Comparison of ENCODE assay signal across 36 cellular contexts in genomic region chr12:68878283-68878682, GRCh38.
"Had no signal": no experiment of that assay in that cellular context is flagged by ENCODE, and none has a peak within 500 bp of the region (broad histone marks: within the 10 kb centered on the region; RNA-seq: fewer than 3 reads in every experiment).

No MANE protein-coding gene starts in this region.

- H3K27me3 ChIP-seq: MG63 had no signal

- H3K36me3 ChIP-seq: MG63 had no signal

- H3K4me3 ChIP-seq: MG63 had no signal

- DNase-seq: Kasumi-1, MG63, MM.1S, MV-4-11, NCI-H1048, NCI-H1092, NCI-H1092 treated with DMSO at 0.1 percent for 48 hours, NCI-H1105, NCI-H1105 treated with DMSO at 0.1 percent for 48 hours, NCI-H1417, NCI-H1417 treated with DMSO at 0.1 percent for 48 hours, NCI-H1436, NCI-H1436 treated with DMSO at 0.1 percent for 48 hours, NCI-H146, NCI-H1694, NCI-H1694 treated with DMSO at 0.1 percent for 48 hours, NCI-H187, NCI-H187 treated with DMSO at 0.1 percent for 48 hours, NCI-H1930, NCI-H2029, NCI-H2029 treated with DMSO at 0.1 percent for 48 hours, NCI-H2081, NCI-H2081 treated with DMSO at 0.1 percent for 48 hours, NCI-H2107, NCI-H2171, NCI-H2171 treated with DMSO at 0.1 percent for 48 hours, NCI-H2227 treated with DMSO at 0.1 percent for 48 hours, NCI-H226, NCI-H345, NCI-H446, NCI-H446 treated with DMSO at 0.1 percent for 48 hours, NCI-H510A, NCI-H510A treated with DMSO at 0.1 percent for 48 hours, NCI-H524, NCI-H524 treated with DMSO at 0.1 percent for 48 hours, NCI-H526 had no signal
